Comparison of ENCODE assay signal across 13 cellular contexts in the genomic region with DNA sequence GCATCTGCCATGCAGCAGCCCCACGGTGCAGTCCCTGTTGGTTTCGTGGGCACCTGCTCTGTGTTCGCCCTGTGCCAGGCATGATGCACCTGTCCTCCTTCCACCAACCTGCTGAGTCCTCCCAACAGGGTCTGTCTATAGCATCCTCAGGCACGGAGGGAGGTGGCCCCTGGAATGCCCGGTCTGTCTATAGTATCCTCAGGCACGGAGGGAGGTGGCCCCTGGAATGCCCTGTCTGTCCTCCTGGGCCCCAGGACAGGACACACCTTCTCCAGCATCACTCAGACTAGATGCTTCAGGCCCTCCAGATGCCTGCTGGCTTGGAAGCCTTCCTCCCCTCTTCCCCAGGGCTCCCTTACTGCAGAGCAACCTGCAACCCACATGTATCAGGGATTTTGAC. TPM values are rescaled to one million over a fixed set of nuclear protein-coding genes. Genes with fewer than 3 reads are reported as not detected.
A peak's percentile ranks its signal among the peaks of the same experiment; 100 is the strongest.
DNase-seq lines count a peak whose midpoint lies in the region; ATAC-seq, FAIRE-seq and TF ChIP-seq lines count a peak whose summit lies in the region.
"Had no signal": no experiment of that assay in that cellular context is flagged by ENCODE, and none has a peak within 500 bp of the region (broad histone marks: within the 10 kb centered on the region; RNA-seq: fewer than 3 reads in every experiment).

No MANE protein-coding gene starts in this region.

- H3K4me3 Mint-ChIP-seq in CD4-positive, alpha-beta memory T cell, result peak overlapping the region in 2 of 8 donors; percentile 13 to 20
- H3K4me3 Mint-ChIP-seq: activated CD4-positive, alpha-beta T cell treated with anti-CD3 and anti-CD28 coated beads for 36 hours; naive B cell had no signal

- no peak overlapping the region for H3K27ac ChIP-seq in CD4-positive, alpha-beta memory T cell (ENCODE audit: low read depth, low read length)
- H3K27ac ChIP-seq in SJCRH30 (peak overlapping the region; percentile 55; the same call in 1 of the 2 replicates), foreskin keratinocyte (peak overlapping the region; percentile 82), rectal smooth muscle tissue (ENCODE audit: low read depth, low read length) (peak overlapping the region; percentile 7)

- peaks cover 58% of the 10 kb centered on the region for H3K4me1 ChIP-seq in CD4-positive, alpha-beta memory T cell (ENCODE audit: insufficient read depth, low read length)
- H3K4me1 ChIP-seq in SJCRH30 (peaks cover 15% of the 10 kb centered on the region), foreskin keratinocyte (peaks cover 27% of the 10 kb centered on the region), rectal smooth muscle tissue (ENCODE audit: control insufficient read depth, insufficient read depth, low read length) (peaks cover 28% of the 10 kb centered on the region)

- no peak for FAIRE-seq in RCC 7860 (lab: Jason Lieb, UNC)
- FAIRE-seq: GM12878 had no signal

- peaks cover 49% of the 10 kb centered on the region for H3K36me3 ChIP-seq in CD4-positive, alpha-beta memory T cell (ENCODE audit: insufficient read depth, low read length)
- H3K36me3 ChIP-seq in SJCRH30 (peaks cover 73% of the 10 kb centered on the region), rectal smooth muscle tissue (ENCODE audit: control insufficient read depth, insufficient read depth, low read length) (peaks cover 20% of the 10 kb centered on the region)

- peaks cover 22 to 73% (median 42%) of the 10 kb centered on the region in 4 donors for H3K4me1 Mint-ChIP-seq in CD4-positive, alpha-beta memory T cell

- H3K9me3 Mint-ChIP-seq in CD4-positive, alpha-beta memory T cell, result no peaks in the 10 kb centered on the region
- H3K9me3 Mint-ChIP-seq: naive B cell had no signal

- H3K27me3 Mint-ChIP-seq in CD4-positive, alpha-beta memory T cell, result no peaks in the 10 kb centered on the region
- H3K27me3 Mint-ChIP-seq: activated CD4-positive, alpha-beta T cell treated with anti-CD3 and anti-CD28 coated beads for 36 hours; naive B cell had no signal

- H3K9me3 ChIP-seq in CD4-positive, alpha-beta memory T cell (ENCODE audit: control insufficient read depth in 1 of 2, low read length in 2 of 2), result no peaks in the 10 kb centered on the region
- H3K9me3 ChIP-seq in SJCRH30 (replicated peaks), result no peaks in the 10 kb centered on the region

- DNase-seq in CD4-positive, alpha-beta memory T cell, result no peak
- no peak for DNase-seq in SJCRH30
- no peak for DNase-seq in foreskin keratinocyte
- no peak for DNase-seq in GOT3 (lab: John Stamatoyannopoulos, UW)
- DNase-seq in RCC 7860 (ENCODE audit: low spot score), result no peak
- no peak for DNase-seq in GM03348 (ENCODE audit: low spot score)
- DNase-seq: activated CD4-positive, alpha-beta T cell treated with anti-CD3 and anti-CD28 coated beads for 36 hours; COR-L47; naive B cell; NCI-H1105 had no signal

- peak overlapping the region in 4 of 7 donors; percentile 30 to 64 (median 50) for H3K27ac Mint-ChIP-seq in CD4-positive, alpha-beta memory T cell
- H3K27ac Mint-ChIP-seq: activated CD4-positive, alpha-beta T cell treated with anti-CD3 and anti-CD28 coated beads for 36 hours; naive B cell had no signal

- POLR2A ChIA-PET in CD4-positive, alpha-beta memory T cell (lab: Charles Lee; ENCODE audit: partially characterized antibody), result no interaction called here

- H3K36me3 Mint-ChIP-seq in CD4-positive, alpha-beta memory T cell, result peaks cover 34 to 52% of the 10 kb centered on the region in 2 donors

- no peak overlapping the region for H3K9ac ChIP-seq in rectal smooth muscle tissue (ENCODE audit: low read length)

- ATAC-seq in foreskin keratinocyte (no peak), GM19455 (IDR thresholded peaks at IDR 0.05; ENCODE audit: unreplicated experiment) (no peak)
- ATAC-seq: activated CD4-positive, alpha-beta T cell treated with anti-CD3 and anti-CD28 coated beads for 36 hours; GM12878 had no signal

- no peak overlapping the region for H3K4me3 ChIP-seq in CD4-positive, alpha-beta memory T cell (ENCODE audit: low read length in 2 of 2)
- no peak overlapping the region for H3K4me3 ChIP-seq in SJCRH30
- no peak overlapping the region for H3K4me3 ChIP-seq in rectal smooth muscle tissue (ENCODE audit: low read length)
- H3K4me3 ChIP-seq: GM12878 had no signal

- TF ChIP-seq CTCF in foreskin keratinocyte (conservative IDR thresholded peaks at IDR 0.05), result no peak

- H3K27me3 ChIP-seq in CD4-positive, alpha-beta memory T cell (ENCODE audit: insufficient read depth, low read length), result no peaks in the 10 kb centered on the region
- H3K27me3 ChIP-seq in SJCRH30 (no peaks in the 10 kb centered on the region), foreskin keratinocyte (no peaks in the 10 kb centered on the region), rectal smooth muscle tissue (ENCODE audit: control insufficient read depth, insufficient read depth, low read length) (no peaks in the 10 kb centered on the region)

- intact Hi-C loops in CD4-positive, alpha-beta memory T cell (cut with micrococcal nuclease), result no loop called here

- CTCF ChIA-PET in CD4-positive, alpha-beta memory T cell (lab: Charles Lee; ENCODE audit: partially characterized antibody), result no interaction called here

RNA-seq across cellular contexts. Expression of a gene that starts 9.9 kb away (rescaled TPM):
- 1 to 10 TPM; 1.7 to 2.2 TPM for total RNA-seq in CD4-positive, alpha-beta memory T cell
- not detected for polyA plus RNA-seq in CD4-positive, alpha-beta memory T cell
- total RNA-seq in SJCRH30 (2014; rRNA removed; shearing (Covaris generic)), result 20.7 and 23.2 TPM in 2 replicates
- total RNA-seq in foreskin keratinocyte, result 8.2 and 12.9 TPM in 2 replicates
- polyA plus RNA-seq in foreskin keratinocyte, result 11.6 and 19.9 TPM in 2 replicates

RNA-seq across cellular contexts. Expression of a gene that starts 29.0 kb away (rescaled TPM):
- total RNA-seq in CD4-positive, alpha-beta memory T cell, result 10 to 100 TPM; 24.4 to 26.4 TPM
- polyA plus RNA-seq in CD4-positive, alpha-beta memory T cell, result 10 to 100 TPM; 18.7 to 40.6 TPM
- total RNA-seq in SJCRH30 (2014; rRNA removed; shearing (Covaris generic)), result 50.8 and 54.2 TPM in 2 replicates
- 127 and 152 TPM in 2 replicates for total RNA-seq in foreskin keratinocyte
- 74.0 and 81.3 TPM in 2 replicates for polyA plus RNA-seq in foreskin keratinocyte

RNA-seq across cellular contexts. Expression of a gene that starts 29.2 kb away (rescaled TPM):
- total RNA-seq in CD4-positive, alpha-beta memory T cell, result 10 to 100 TPM in 1 of 2 experiments, 1 to 10 TPM in 1; 9.8 to 12.4 TPM
- polyA plus RNA-seq in CD4-positive, alpha-beta memory T cell, result 10 to 100 TPM; 11.0 to 11.6 TPM
- total RNA-seq in SJCRH30 (2014; rRNA removed; shearing (Covaris generic)), result 8.4 and 9.4 TPM in 2 replicates
- 13.2 and 16.2 TPM in 2 replicates for total RNA-seq in foreskin keratinocyte
- polyA plus RNA-seq in foreskin keratinocyte, result 13.0 and 16.4 TPM in 2 replicates

RNA-seq across cellular contexts. Expression of a gene that starts 36.5 kb away (rescaled TPM):
- total RNA-seq in CD4-positive, alpha-beta memory T cell, result 10 to 100 TPM in 1 of 2 experiments, 1 to 10 TPM in 1; 9.9 to 12.9 TPM
- polyA plus RNA-seq in CD4-positive, alpha-beta memory T cell, result 10 to 100 TPM in 1 of 2 donors, 1 to 10 TPM in 1; 9.1 to 11.7 TPM
- total RNA-seq in SJCRH30 (2014; rRNA removed; shearing (Covaris generic)), result 21.9 and 24.9 TPM in 2 replicates
- 21.1 and 21.5 TPM in 2 replicates for total RNA-seq in foreskin keratinocyte
- polyA plus RNA-seq in foreskin keratinocyte, result 20.2 and 22.0 TPM in 2 replicates

RNA-seq across cellular contexts. Expression of a gene that starts 36.6 kb away (rescaled TPM):
- 10 to 100 TPM; 70.1 to 70.8 TPM for total RNA-seq in CD4-positive, alpha-beta memory T cell
- polyA plus RNA-seq in CD4-positive, alpha-beta memory T cell, result 10 to 100 TPM; 27.2 to 39.4 TPM
- 132 and 136 TPM in 2 replicates for total RNA-seq in SJCRH30 (2014; rRNA removed; shearing (Covaris generic))
- 55.3 and 61.2 TPM in 2 replicates for total RNA-seq in foreskin keratinocyte
- 21.9 and 26.5 TPM in 2 replicates for polyA plus RNA-seq in foreskin keratinocyte
